12 cellular contexts compared by ENCODE assay signal in genomic region chr5:138770291-138770690, GRCh38.
"Had no signal": no experiment of that assay in that cellular context is flagged by ENCODE, and none has a peak within 500 bp of the region (broad histone marks: within the 10 kb centered on the region; RNA-seq: fewer than 3 reads in every experiment).

No MANE protein-coding gene starts in this region.

- H3K4me3 ChIP-seq: vagina had no signal

- DNase-seq: activated CD4-positive, alpha-beta T cell treated with anti-CD3 and anti-CD28 coated beads for 4 hours; activated naive CD4-positive, alpha-beta T cell treated with Interleukin-2 at 50 U/mL for 16 hours; activated naive CD8-positive, alpha-beta T cell treated with anti-CD3 and anti-CD28 coated beads, Interleukin-2, amount 50 U/mL, for 24 hours; foreskin keratinocyte; head of caudate nucleus; left colon; naive thymus-derived CD4-positive, alpha-beta T cell; nucleus accumbens; stimulated activated CD4-positive, alpha-beta T cell treated with anti-CD3 and anti-CD28 coated beads, Interleukin-4, amount 100 ng/mL, for 1 hour; stimulated activated naive CD8-positive, alpha-beta T cell treated with anti-CD3 and anti-CD28 coated beads, Interleukin-15, amount 100 ng/mL, for 72 hours; WERI-Rb-1 had no signal

- H3K27ac ChIP-seq: foreskin keratinocyte, vagina, WERI-Rb-1 had no signal

- H3K4me3 Mint-ChIP-seq: activated naive CD8-positive, alpha-beta T cell treated with anti-CD3 and anti-CD28 coated beads, Interleukin-2, amount 50 U/mL, for 24 hours; naive thymus-derived CD4-positive, alpha-beta T cell; stimulated activated naive CD8-positive, alpha-beta T cell treated with anti-CD3 and anti-CD28 coated beads, Interleukin-15, amount 100 ng/mL, for 72 hours had no signal

- H3K27ac Mint-ChIP-seq: activated naive CD8-positive, alpha-beta T cell treated with anti-CD3 and anti-CD28 coated beads, Interleukin-2, amount 50 U/mL, for 24 hours had no signal

- H3K4me1 ChIP-seq: foreskin keratinocyte had no signal

- H3K9me3 Mint-ChIP-seq: activated naive CD8-positive, alpha-beta T cell treated with anti-CD3 and anti-CD28 coated beads, Interleukin-2, amount 50 U/mL, for 24 hours; stimulated activated naive CD8-positive, alpha-beta T cell treated with anti-CD3 and anti-CD28 coated beads, Interleukin-15, amount 100 ng/mL, for 72 hours had no signal

- H3K4me1 Mint-ChIP-seq: stimulated activated naive CD8-positive, alpha-beta T cell treated with anti-CD3 and anti-CD28 coated beads, Interleukin-15, amount 100 ng/mL, for 72 hours had no signal

- H3K36me3 ChIP-seq: vagina had no signal

- H3K27me3 ChIP-seq: foreskin keratinocyte, vagina had no signal

- H3K9me3 ChIP-seq: vagina had no signal

- ATAC-seq: activated naive CD8-positive, alpha-beta T cell treated with anti-CD3 and anti-CD28 coated beads, Interleukin-2, amount 50 U/mL, for 24 hours; foreskin keratinocyte; left colon; naive thymus-derived CD4-positive, alpha-beta T cell; stimulated activated naive CD8-positive, alpha-beta T cell treated with anti-CD3 and anti-CD28 coated beads, Interleukin-15, amount 100 ng/mL, for 72 hours had no signal
